ENCODE assay signal across 8 cellular contexts in genomic region chr3:49166752-49167556, GRCh38. TPM values are rescaled to one million over a fixed set of nuclear protein-coding genes. Genes with fewer than 3 reads are reported as not detected.
DNase-seq lines count a peak whose midpoint lies in the region; ATAC-seq, FAIRE-seq and TF ChIP-seq lines count a peak whose summit lies in the region.

No MANE protein-coding gene starts in this region.

- no peaks in the 10 kb centered on the region for H3K27me3 ChIP-seq in CD8-positive, alpha-beta T cell (ENCODE audit: insufficient read depth, low read length)
- H3K27me3 ChIP-seq in endothelial cell of umbilical vein (ENCODE audit: control insufficient read depth in 2 of 2, insufficient read depth in 2 of 2, low read length in 2 of 2): no peaks in the 10 kb centered on the region
- peaks cover 6% of the 10 kb centered on the region for H3K27me3 ChIP-seq in neutrophil

- H3K9me3 Mint-ChIP-seq in CD8-positive, alpha-beta T cell: no peaks in the 10 kb centered on the region

- H3K79me2 ChIP-seq in OCI-LY7 (ENCODE audit: insufficient read depth, low read depth, low read length) (peaks cover 10% of the 10 kb centered on the region; the same call in 1 of the 2 replicates), endothelial cell of umbilical vein (ENCODE audit: control insufficient read depth, insufficient read depth, low read length) (peaks cover 22% of the 10 kb centered on the region)

- H3K4me2 ChIP-seq in OCI-LY7 (ENCODE audit: low read length) (peak overlapping the region; percentile 59), endothelial cell of umbilical vein (ENCODE audit: insufficient read depth, low read length) (peak overlapping the region; percentile 86)

- CTCF ChIA-PET in CD8-positive, alpha-beta T cell (lab: Charles Lee): interaction anchor here (1.2 to 3.6 kb wide), 3 partner anchors 9 to 173 kb away, joined by 3 to 16 read pairs (median 4); partner anchors contain the start of gene USP4
- CTCF ChIA-PET in OCI-LY7 (lab: Charles Lee; ENCODE audit: unreplicated experiment): no interaction called here
- CTCF ChIA-PET in endothelial cell of umbilical vein (lab: Charles Lee): interaction anchor here (8.5 kb wide), 1 partner anchor 282 kb away, joined by 87 read pairs; no protein-coding TSS in a partner anchor

- no peak for TF ChIP-seq POLR2A in endothelial cell of umbilical vein (IDR thresholded peaks at IDR 0.05; ENCODE audit: low read depth, low read length)

- H3K9ac ChIP-seq in endothelial cell of umbilical vein (replicated peaks; ENCODE audit: extremely low read depth, insufficient read depth, low read length): peak overlapping the region; percentile 84

- H2AFZ ChIP-seq in OCI-LY7 (ENCODE audit: low read length) (peak overlapping the region; percentile 97), endothelial cell of umbilical vein (ENCODE audit: low read depth, low read length) (peak overlapping the region; percentile 97)

- no peaks in the 10 kb centered on the region for H3K9me1 ChIP-seq in endothelial cell of umbilical vein (replicated peaks; ENCODE audit: control insufficient read depth, extremely low read depth, insufficient read depth, low read length)

- no peak for TF ChIP-seq CTCF in CD8-positive, alpha-beta T cell (IDR thresholded peaks at IDR 0.05)
- TF ChIP-seq CTCF in OCI-LY7 (conservative IDR thresholded peaks at IDR 0.05; ENCODE audit: low read length) (no peak), endothelial cell of umbilical vein (IDR thresholded peaks at IDR 0.05; ENCODE audit: extremely low read depth in 1 of 2, insufficient read depth in 1 of 2, low read depth in 1 of 2, low read length in 2 of 2) (no peak), neutrophil (IDR thresholded peaks at IDR 0.05) (no peak)

- H3K27ac Mint-ChIP-seq in CD8-positive, alpha-beta T cell: peak overlapping the region; percentile 92

- H3K4me3 Mint-ChIP-seq in CD8-positive, alpha-beta T cell: peak overlapping the region; percentile 89

- no peak for DNase-seq in CD8-positive, alpha-beta T cell
- DNase-seq in OCI-LY7 (ENCODE audit: low spot score) (no peak), endothelial cell of umbilical vein (ENCODE audit: low read depth, low spot score) (no peak), COLO668 (lab: John Stamatoyannopoulos, UW; ENCODE audit: unreplicated experiment) (no peak), NCI-H1092 (lab: John Stamatoyannopoulos, UW) (no peak), NCI-H2081 (lab: John Stamatoyannopoulos, UW) (no peak)

- peaks cover 7% of the 10 kb centered on the region for H3K36me3 ChIP-seq in CD8-positive, alpha-beta T cell (ENCODE audit: insufficient read depth, low read length)
- H3K36me3 ChIP-seq in OCI-LY7 (ENCODE audit: insufficient read depth, low read length) (peaks cover 28% of the 10 kb centered on the region), endothelial cell of umbilical vein (ENCODE audit: control insufficient read depth in 2 of 2, extremely low read depth in 1 of 2, insufficient read depth in 2 of 2, low read length in 2 of 2) (peaks cover 2 to 14% of the 10 kb centered on the region in 2 experiments), neutrophil (peaks cover 18% of the 10 kb centered on the region)

- dilution Hi-C loops in endothelial cell of umbilical vein (cut with MboI; ENCODE audit: extremely low pct_ligation_motif_present, low sequenced_read_pairs): no loop called here

- H3K9me2 ChIP-seq in OCI-LY7 (ENCODE audit: insufficient read depth, low read length): no peaks in the 10 kb centered on the region

- peaks cover 43% of the 10 kb centered on the region for H3K4me1 Mint-ChIP-seq in CD8-positive, alpha-beta T cell (ENCODE audit: low read depth)

- BruUV-seq in OCI-LY7 (replicated peaks; lab: Mats Ljungman, UMichigan): no TSS peak
- no TSS peak for BruUV-seq in endothelial cell of umbilical vein (replicated peaks; lab: Mats Ljungman, UMichigan)

- intact Hi-C loops in CD8-positive, alpha-beta T cell (cut with DNase I, micrococcal nuclease): loop anchor here (1.0 kb wide), 3 partner anchors 47 to 146 kb away; partner anchors contain the start of genes USP19 (in 2 of the 2) and QRICH1 (in 1 of the 2)
- intact Hi-C loops in OCI-LY7 (cut with micrococcal nuclease; ENCODE audit: unreplicated experiment) (no loop called here), endothelial cell of umbilical vein (cut with micrococcal nuclease) (no loop called here)

- ATAC-seq in CD8-positive, alpha-beta T cell: no peak
- ATAC-seq in HG03095 (IDR thresholded peaks at IDR 0.05; ENCODE audit: unreplicated experiment): no peak

- H3K27me3 Mint-ChIP-seq in CD8-positive, alpha-beta T cell (ENCODE audit: low read depth): no peaks in the 10 kb centered on the region

- no peak for FAIRE-seq in endothelial cell of umbilical vein (lab: Jason Lieb, UNC)

- peak overlapping the region; percentile 92 for H3K4me3 ChIP-seq in CD8-positive, alpha-beta T cell (ENCODE audit: low read depth, low read length)
- peak overlapping the region; percentile 92 for H3K4me3 ChIP-seq in OCI-LY7 (ENCODE audit: low read depth, low read length, poor library complexity, severe bottlenecking)
- H3K4me3 ChIP-seq in endothelial cell of umbilical vein (replicated peaks in 1 of 3; ENCODE audit: insufficient read depth in 1 of 3, low read depth in 1 of 3, low read length in 3 of 3): peak overlapping the region; percentile 36 to 81 (median 71)
- H3K4me3 ChIP-seq in neutrophil (ENCODE audit: low read depth in 1 of 2, low read length in 1 of 2): peak overlapping the region; percentile 73 to 82

- H3K9me3 ChIP-seq in CD8-positive, alpha-beta T cell (ENCODE audit: low read length): no peaks in the 10 kb centered on the region
- peaks cover 4% of the 10 kb centered on the region; the same call in 1 of the 2 replicates for H3K9me3 ChIP-seq in OCI-LY7 (ENCODE audit: low read length)
- H3K9me3 ChIP-seq in endothelial cell of umbilical vein (replicated peaks; ENCODE audit: control insufficient read depth, insufficient read depth, low read length): no peaks in the 10 kb centered on the region
- no peaks in the 10 kb centered on the region for H3K9me3 ChIP-seq in neutrophil

- no peaks in the 10 kb centered on the region for H4K20me1 ChIP-seq in OCI-LY7 (ENCODE audit: insufficient read depth, low read length)
- no peaks in the 10 kb centered on the region for H4K20me1 ChIP-seq in endothelial cell of umbilical vein (replicated peaks; ENCODE audit: control insufficient read depth, extremely low read depth, insufficient read depth, low read length)

- peaks cover 32% of the 10 kb centered on the region for H3K36me3 Mint-ChIP-seq in CD8-positive, alpha-beta T cell

- peak overlapping the region; percentile 60 for H3K27ac ChIP-seq in CD8-positive, alpha-beta T cell (ENCODE audit: low read depth, low read length)
- H3K27ac ChIP-seq in OCI-LY7 (ENCODE audit: low read depth, low read length, poor library complexity, severe bottlenecking): no peak overlapping the region
- H3K27ac ChIP-seq in endothelial cell of umbilical vein (ENCODE audit: insufficient read depth, low read depth, low read length): peak overlapping the region; percentile 51
- H3K27ac ChIP-seq in neutrophil: peak overlapping the region; percentile 87

- peaks cover 32% of the 10 kb centered on the region for H3K4me1 ChIP-seq in CD8-positive, alpha-beta T cell (ENCODE audit: insufficient read depth, low read length)
- peaks cover 21% of the 10 kb centered on the region for H3K4me1 ChIP-seq in OCI-LY7 (ENCODE audit: insufficient read depth, low read length, poor library complexity, severe bottlenecking)
- H3K4me1 ChIP-seq in endothelial cell of umbilical vein (ENCODE audit: control insufficient read depth, extremely low read depth, insufficient read depth, low read length): peaks cover 18% of the 10 kb centered on the region
- H3K4me1 ChIP-seq in neutrophil (ENCODE audit: control insufficient read depth in 1 of 2, insufficient read depth in 1 of 2, low read depth in 1 of 2, low read length in 1 of 2): peaks cover 29 to 34% of the 10 kb centered on the region in 2 experiments

- POLR2A ChIA-PET in CD8-positive, alpha-beta T cell (lab: Charles Lee): no interaction called here
- POLR2A ChIA-PET in OCI-LY7 (lab: Charles Lee): no interaction called here
- POLR2A ChIA-PET in endothelial cell of umbilical vein (lab: Charles Lee): no interaction called here

RNA-seq across cellular contexts. Expression of gene CCDC71, which starts 0.8 kb away (rescaled TPM):
- total RNA-seq in CD8-positive, alpha-beta T cell: 10 to 100 TPM; 15.6 to 15.9 TPM
- total RNA-seq in OCI-LY7 (2014; rRNA removed; shearing (Covaris generic)): 20.3 and 27.9 TPM in 2 replicates
- 22.7 and 23.4 TPM in 2 replicates for total RNA-seq in OCI-LY7 (2022)
- 20.3 and 23.5 TPM in 2 replicates for total RNA-seq in endothelial cell of umbilical vein
- 41.6 and 48.7 TPM in 2 replicates for polyA plus RNA-seq in endothelial cell of umbilical vein
- polyA plus RNA-seq in endothelial cell of umbilical vein (2011; cell fraction: cytosol; rRNA removed): 28.4 and 32.7 TPM in 2 replicates
- 17.0 and 18.3 TPM in 2 replicates for polyA plus RNA-seq in endothelial cell of umbilical vein (2011; cell fraction: nucleus; rRNA removed)
- 14.6 and 16.1 TPM in 2 replicates for polyA plus RNA-seq in endothelial cell of umbilical vein (2012)
- 36.0 and 41.9 TPM in 2 replicates for polyA minus RNA-seq in endothelial cell of umbilical vein
- polyA minus RNA-seq in endothelial cell of umbilical vein (2011; cell fraction: cytosol; rRNA and poly(A)+ RNA removed): 18.5 TPM
- polyA minus RNA-seq in endothelial cell of umbilical vein (2011; cell fraction: nucleus; rRNA and poly(A)+ RNA removed): 25.8 and 29.7 TPM in 2 replicates

RNA-seq across cellular contexts. Expression of gene KLHDC8B, which starts 4.4 kb away (rescaled TPM):
- total RNA-seq in CD8-positive, alpha-beta T cell: 1 to 10 TPM; 1.1 to 1.6 TPM
- total RNA-seq in OCI-LY7 (2014; rRNA removed; shearing (Covaris generic)): 0.69 TPM in 1 of 2 replicates, not detected in the other
- total RNA-seq in OCI-LY7 (2022) (0.91 and 1.3 TPM in 2 replicates), endothelial cell of umbilical vein (22.9 and 36.0 TPM in 2 replicates)
- polyA plus RNA-seq in endothelial cell of umbilical vein: 70.1 and 77.8 TPM in 2 replicates
- 40.8 and 46.2 TPM in 2 replicates for polyA plus RNA-seq in endothelial cell of umbilical vein (2011; cell fraction: cytosol; rRNA removed)
- polyA plus RNA-seq in endothelial cell of umbilical vein (2011; cell fraction: nucleus; rRNA removed): 87.9 and 95.6 TPM in 2 replicates
- 22.1 and 32.7 TPM in 2 replicates for polyA plus RNA-seq in endothelial cell of umbilical vein (2012)
- 67.6 and 69.7 TPM in 2 replicates for polyA minus RNA-seq in endothelial cell of umbilical vein
- polyA minus RNA-seq in endothelial cell of umbilical vein (2011; cell fraction: cytosol; rRNA and poly(A)+ RNA removed): not detected
- polyA minus RNA-seq in endothelial cell of umbilical vein (2011; cell fraction: nucleus; rRNA and poly(A)+ RNA removed): 51.4 and 57.6 TPM in 2 replicates

RNA-seq across cellular contexts. Expression of gene LAMB2, which starts 34.1 kb away (rescaled TPM):
- not detected for total RNA-seq in CD8-positive, alpha-beta T cell
- total RNA-seq in OCI-LY7 (2014; rRNA removed; shearing (Covaris generic)): 0.44 TPM in 2 replicates
- not detected in 2 replicates for total RNA-seq in OCI-LY7 (2022)
- 374 and 423 TPM in 2 replicates for total RNA-seq in endothelial cell of umbilical vein
- polyA plus RNA-seq in endothelial cell of umbilical vein: 744 and 764 TPM in 2 replicates
- polyA plus RNA-seq in endothelial cell of umbilical vein (2011; cell fraction: cytosol; rRNA removed): 276 and 317 TPM in 2 replicates
- polyA plus RNA-seq in endothelial cell of umbilical vein (2011; cell fraction: nucleus; rRNA removed): 2,834 and 3,705 TPM in 2 replicates
- polyA plus RNA-seq in endothelial cell of umbilical vein (2012): 291 and 300 TPM in 2 replicates
- polyA minus RNA-seq in endothelial cell of umbilical vein: 1,085 and 1,182 TPM in 2 replicates
- 1.6 TPM for polyA minus RNA-seq in endothelial cell of umbilical vein (2011; cell fraction: cytosol; rRNA and poly(A)+ RNA removed)
- 489 and 637 TPM in 2 replicates for polyA minus RNA-seq in endothelial cell of umbilical vein (2011; cell fraction: nucleus; rRNA and poly(A)+ RNA removed)

RNA-seq across cellular contexts. Expression of gene USP19, which starts 46.3 kb away (rescaled TPM):
- total RNA-seq in CD8-positive, alpha-beta T cell: 10 to 100 TPM; 88.6 to 90.5 TPM
- 49.4 and 57.2 TPM in 2 replicates for total RNA-seq in OCI-LY7 (2014; rRNA removed; shearing (Covaris generic))
- total RNA-seq in OCI-LY7 (2022) (69.4 and 78.3 TPM in 2 replicates), endothelial cell of umbilical vein (39.1 and 42.2 TPM in 2 replicates)
- polyA plus RNA-seq in endothelial cell of umbilical vein: 31.3 and 36.8 TPM in 2 replicates
- polyA plus RNA-seq in endothelial cell of umbilical vein (2011; cell fraction: cytosol; rRNA removed): 23.3 and 25.3 TPM in 2 replicates
- polyA plus RNA-seq in endothelial cell of umbilical vein (2011; cell fraction: nucleus; rRNA removed): 82.3 and 94.1 TPM in 2 replicates
- polyA plus RNA-seq in endothelial cell of umbilical vein (2012): 16.8 and 22.3 TPM in 2 replicates
- 64.9 and 87.8 TPM in 2 replicates for polyA minus RNA-seq in endothelial cell of umbilical vein
- 46.7 TPM for polyA minus RNA-seq in endothelial cell of umbilical vein (2011; cell fraction: cytosol; rRNA and poly(A)+ RNA removed)
- polyA minus RNA-seq in endothelial cell of umbilical vein (2011; cell fraction: nucleus; rRNA and poly(A)+ RNA removed): 22.6 and 24.7 TPM in 2 replicates

Comparison
In these comparisons a context has a peak if more than half of its experiments do, and no peak if none do; other contexts are left out.
1. RNA of gene LAMB2, which starts 34.1 kb away (total RNA-seq): 374 to 423 TPM in endothelial cell of umbilical vein; 0.44 TPM in OCI-LY7 and not detected in CD8-positive, alpha-beta T cell; every median in the first group is over 100 times any median in the second.
2. intact Hi-C loops: an anchor here in CD8-positive, alpha-beta T cell (1.0 kb wide); none called in OCI-LY7 and endothelial cell of umbilical vein.
3. Peak in every context shown above with its lines, with median percentiles within 50 percentile points of each other: H3K4me3 ChIP-seq.